In genomic region chr16:1429026-1429425, GRCh38 we compare ENCODE assay signal across 17 cellular contexts. TPM values are rescaled to one million over a fixed set of nuclear protein-coding genes. Genes with fewer than 3 reads are reported as not detected.
"Had no signal": no experiment of that assay in that cellular context is flagged by ENCODE, and none has a peak within 500 bp of the region (broad histone marks: within the 10 kb centered on the region; RNA-seq: fewer than 3 reads in every experiment).

No MANE protein-coding gene starts in this region.

- H3K9me3 ChIP-seq: adrenal gland, left ventricle myocardium inferior had no signal

- H3K9me3 Mint-ChIP-seq: activated CD4-positive, alpha-beta T cell treated with anti-CD3 and anti-CD28 coated beads, Interleukin-2, amount 10 ng/mL, durations not matched to agents 24 days and 14 days; activated naive CD4-positive, alpha-beta T cell treated with anti-CD3 and anti-CD28 coated beads, Interleukin-2, amount 10 ng/mL, durations not matched to agents 7 days and 5 days; activated T-helper 17 cell treated with anti-CD3 and anti-CD28 coated beads, Interleukin-2, amount 50 U/mL, for 72 hours; T-cell; type B pancreatic cell; WTC11 had no signal

- H3K27ac Mint-ChIP-seq: activated CD4-positive, alpha-beta T cell treated with anti-CD3 and anti-CD28 coated beads, Interleukin-2, amount 10 ng/mL, durations not matched to agents 24 days and 14 days; activated naive CD4-positive, alpha-beta T cell treated with anti-CD3 and anti-CD28 coated beads, Interleukin-2, amount 10 ng/mL, durations not matched to agents 7 days and 5 days; activated T-helper 17 cell treated with anti-CD3 and anti-CD28 coated beads, Interleukin-2, amount 50 U/mL, for 72 hours; T-cell; type B pancreatic cell; WTC11 had no signal

- H3K36me3 ChIP-seq: adrenal gland, left ventricle myocardium inferior had no signal

- H3K27ac ChIP-seq: adrenal gland, coronary artery, left ventricle myocardium inferior had no signal

- H3K4me3 ChIP-seq: adrenal gland, coronary artery had no signal

- H3K27me3 Mint-ChIP-seq: activated CD4-positive, alpha-beta T cell treated with anti-CD3 and anti-CD28 coated beads, Interleukin-2, amount 10 ng/mL, durations not matched to agents 24 days and 14 days; activated T-helper 17 cell treated with anti-CD3 and anti-CD28 coated beads, Interleukin-2, amount 50 U/mL, for 72 hours; type B pancreatic cell had no signal

- H3K4me1 ChIP-seq: adrenal gland had no signal

- DNase-seq: central memory CD4-positive, alpha-beta T cell; effector CD4-positive, alpha-beta T cell; islet precursor cell; left ventricle myocardium inferior had no signal

- H3K4me3 Mint-ChIP-seq: activated CD4-positive, alpha-beta T cell treated with anti-CD3 and anti-CD28 coated beads, Interleukin-2, amount 10 ng/mL, durations not matched to agents 24 days and 14 days; activated naive CD4-positive, alpha-beta T cell treated with anti-CD3 and anti-CD28 coated beads, Interleukin-2, amount 10 ng/mL, durations not matched to agents 7 days and 5 days; activated T-helper 17 cell treated with anti-CD3 and anti-CD28 coated beads, Interleukin-2, amount 50 U/mL, for 72 hours; T-cell; type B pancreatic cell; WTC11 had no signal

- H3K27me3 ChIP-seq: adrenal gland had no signal

- H3K4me1 Mint-ChIP-seq: activated CD4-positive, alpha-beta T cell treated with anti-CD3 and anti-CD28 coated beads, Interleukin-2, amount 10 ng/mL, durations not matched to agents 24 days and 14 days; activated naive CD4-positive, alpha-beta T cell treated with anti-CD3 and anti-CD28 coated beads, Interleukin-2, amount 10 ng/mL, durations not matched to agents 7 days and 5 days; activated T-helper 17 cell treated with anti-CD3 and anti-CD28 coated beads, Interleukin-2, amount 50 U/mL, for 72 hours; T-cell; WTC11 had no signal

RNA-seq across cellular contexts. Expression of gene PERCC1, which starts 1.9 kb away (rescaled TPM):
- total RNA-seq: activated CD4-positive, alpha-beta T cell treated with anti-CD3 and anti-CD28 coated beads, Interleukin-2, amount 10 ng/mL, durations not matched to agents 24 days and 14 days; activated T-helper 17 cell treated with anti-CD3 and anti-CD28 coated beads, Interleukin-2, amount 50 U/mL, for 72 hours; fibroblast of lung; frontal cortex; left ventricle myocardium inferior; osteocyte; pulmonary artery endothelial cell; WTC11 had no signal
- polyA plus RNA-seq: adrenal gland, fibroblast of lung, neural cell had no signal
